8 cellular contexts compared by ENCODE assay signal in genomic region chr1:236064674-236065508, GRCh38. TPM values are rescaled to one million over a fixed set of nuclear protein-coding genes. Genes with fewer than 3 reads are reported as not detected.
DNase-seq lines count a peak whose midpoint lies in the region; ATAC-seq and TF ChIP-seq lines count a peak whose summit lies in the region.

TSS of gene NID1 (minus strand) at chr1:236065090. CDS start at chr1:236065079, 11 bp downstream.

- no peaks in the 10 kb centered on the region for H3K36me3 ChIP-seq in skeletal muscle tissue (ENCODE audit: control insufficient read depth in 3 of 3, insufficient read depth in 3 of 3, low read length in 3 of 3)

- H3K36me3 Mint-ChIP-seq in chondrocyte (ENCODE audit: low read depth), result peaks cover 3% of the 10 kb centered on the region

- H3K9me3 Mint-ChIP-seq in chondrocyte (ENCODE audit: low read depth), result no peaks in the 10 kb centered on the region

- H3K27me3 Mint-ChIP-seq in chondrocyte (ENCODE audit: low read depth), result no peaks in the 10 kb centered on the region

- H3K4me1 ChIP-seq in skeletal muscle tissue (ENCODE audit: control insufficient read depth in 3 of 3, insufficient read depth in 3 of 3, low read length in 3 of 3), result peaks cover 7 to 20% (median 13%) of the 10 kb centered on the region in 3 donors

- CTCF ChIA-PET in GM10248 (lab: Yijun Ruan, JAX), result interaction anchor here (0.7 to 2.2 kb wide), 5 partner anchors 11 to 66 kb away, joined by 3 to 11 read pairs (median 3); no protein-coding TSS in a partner anchor

- H3K27me3 ChIP-seq in skeletal muscle tissue (ENCODE audit: control insufficient read depth in 3 of 3, insufficient read depth in 3 of 3, low read length in 3 of 3), result peaks cover 14 to 22% (median 19%) of the 10 kb centered on the region in 3 donors

- DNase-seq in GM10248 (ENCODE audit: extremely low spot score) (peak; percentile 56), T1000 (lab: John Stamatoyannopoulos, UW) (peak; percentile 46), chondrocyte (ENCODE audit: low spot score) (no peak), islet precursor cell (peak; percentile 93), NCI-H2107 treated with DMSO at 0.1 percent for 48 hours (lab: John Stamatoyannopoulos, UW; ENCODE audit: unreplicated experiment) (no peak)

- H3K4me3 ChIP-seq in skeletal muscle tissue (ENCODE audit: low read length in 3 of 3), result peak within 1 kb of the TSS; percentile 73 to 82 (median 73)

- no peaks in the 10 kb centered on the region for H3K9me3 ChIP-seq in skeletal muscle tissue (ENCODE audit: control insufficient read depth in 3 of 3, low read length in 3 of 3)

- peak within 1 kb of the TSS; percentile 81 for H3K27ac ChIP-seq in skeletal muscle tissue (ENCODE audit: low read depth, low read length)

- peak within 1 kb of the TSS; percentile 80 for H3K4me3 Mint-ChIP-seq in chondrocyte (ENCODE audit: unreplicated experiment)

- peak within 1 kb of the TSS; percentile 65 to 78 (median 72) for H3K9ac ChIP-seq in skeletal muscle tissue (ENCODE audit: low read depth in 1 of 3, low read length in 3 of 3)

- H3K4me1 Mint-ChIP-seq in chondrocyte (ENCODE audit: low read depth), result peaks cover 28% of the 10 kb centered on the region

- peak; percentile 36 for TF ChIP-seq CTCF in GM10248 (IDR thresholded peaks at IDR 0.05; ENCODE audit: control extremely low read depth, extremely low read depth, low read depth, missing control alignments)
- TF ChIP-seq CTCF in chondrocyte (IDR thresholded peaks at IDR 0.05), result peak; percentile 67

- peak; percentile 27 for ATAC-seq in HG03139 (IDR thresholded peaks at IDR 0.05; ENCODE audit: unreplicated experiment)
- no peak for ATAC-seq in GM18858 (IDR thresholded peaks at IDR 0.05; ENCODE audit: unreplicated experiment)

- POLR2A ChIA-PET in GM10248 (lab: Yijun Ruan, JAX), result no interaction called here

- peak within 1 kb of the TSS; percentile 76 for H3K27ac Mint-ChIP-seq in chondrocyte (ENCODE audit: unreplicated experiment)

RNA-seq across cellular contexts. Expression of gene NID1, which starts in this region (rescaled TPM):
- total RNA-seq in chondrocyte, result 73.0 to 102 TPM (median 99.1 TPM) in 3 replicates
- total RNA-seq in skeletal muscle tissue, result 107 TPM

Comparison
In these comparisons a context has a peak if more than half of its experiments do, and no peak if none do; other contexts are left out.
1. DNase-seq: peak in GM10248 (single experiment), T1000 (single experiment) and islet precursor cell (single experiment); none in chondrocyte (single experiment) and NCI-H2107 treated with DMSO at 0.1 percent for 48 hours (single experiment).